12 cellular contexts compared by ENCODE assay signal in genomic region chr12:6332459-6332858, GRCh38. TPM values are rescaled to one million over a fixed set of nuclear protein-coding genes. Genes with fewer than 3 reads are reported as not detected.
DNase-seq lines count a peak whose midpoint lies in the region; ATAC-seq and TF ChIP-seq lines count a peak whose summit lies in the region.
"Had no signal": no experiment of that assay in that cellular context is flagged by ENCODE, and none has a peak within 500 bp of the region (broad histone marks: within the 10 kb centered on the region; RNA-seq: fewer than 3 reads in every experiment).

No MANE protein-coding gene starts in this region.

- peaks cover 10% of the 10 kb centered on the region for H3K4me1 Mint-ChIP-seq in CD4-positive, alpha-beta T cell (ENCODE audit: low read depth)
- peaks cover 41% of the 10 kb centered on the region for H3K4me1 Mint-ChIP-seq in central memory CD8-positive, alpha-beta T cell
- peaks cover 13 to 44% of the 10 kb centered on the region in 2 donors for H3K4me1 Mint-ChIP-seq in natural killer cell

- no peak for DNase-seq in CD4-positive, alpha-beta T cell
- DNase-seq in NCI-H226 (peak; percentile 65), natural killer cell (no peak), SKM-1 treated with dmso at 0.1 percent for 144 hours (lab: John Stamatoyannopoulos, UW; ENCODE audit: unreplicated experiment) (no peak)
- DNase-seq in central memory CD8-positive, alpha-beta T cell (ENCODE audit: low spot score in 2 of 2): no peak
- DNase-seq in stimulated activated CD4-positive, alpha-beta T cell treated with anti-CD3 and anti-CD28 coated beads, Interleukin-2, amount 100 ng/mL, for 24 hours: no peak
- DNase-seq: NCI-H446 treated with DMSO at 0.1 percent for 48 hours had no signal

- no peak for TF ChIP-seq CTCF in CD4-positive, alpha-beta T cell (IDR thresholded peaks at IDR 0.05)
- TF ChIP-seq CTCF in natural killer cell (IDR thresholded peaks at IDR 0.05): no peak

- no peaks in the 10 kb centered on the region for H3K27me3 Mint-ChIP-seq in CD4-positive, alpha-beta T cell
- no peaks in the 10 kb centered on the region for H3K27me3 Mint-ChIP-seq in central memory CD8-positive, alpha-beta T cell
- H3K27me3 Mint-ChIP-seq in natural killer cell (ENCODE audit: low read depth in 2 of 2): no peaks in the 10 kb centered on the region

- intact Hi-C loops in CD4-positive, alpha-beta T cell (cut with DNase I, micrococcal nuclease): no loop called here
- intact Hi-C loops in natural killer cell (cut with micrococcal nuclease): no loop called here

- peak overlapping the region; percentile 84 for H3K4me3 Mint-ChIP-seq in CD4-positive, alpha-beta T cell
- H3K4me3 Mint-ChIP-seq in central memory CD8-positive, alpha-beta T cell: no peak overlapping the region
- H3K4me3 Mint-ChIP-seq in natural killer cell: peak overlapping the region; percentile 89

- no peaks in the 10 kb centered on the region for H3K27me3 ChIP-seq in CD4-positive, alpha-beta T cell (ENCODE audit: control insufficient read depth, insufficient read depth, low read length)

- ATAC-seq in CD4-positive, alpha-beta T cell (ENCODE audit: poor library complexity): no peak
- no peak for ATAC-seq in central memory CD8-positive, alpha-beta T cell (replicated peaks; ENCODE audit: extremely low read depth, poor library complexity, severe bottlenecking)
- ATAC-seq in natural killer cell: peak in 1 of 3 donors; percentile 7
- no peak for ATAC-seq in GM18858 (IDR thresholded peaks at IDR 0.05; ENCODE audit: unreplicated experiment)
- no peak for ATAC-seq in HG03520 (IDR thresholded peaks at IDR 0.05; ENCODE audit: unreplicated experiment)
- ATAC-seq: activated CD4-positive, CD25-positive, alpha-beta regulatory T cell treated with anti-CD3 and anti-CD28 coated beads, Interleukin-2, amount 50 U/mL, for 24 hours had no signal

- CTCF ChIA-PET in CD4-positive, alpha-beta T cell (lab: Charles Lee): interaction anchor here (4.2 kb wide), 1 partner anchor 9 kb away, joined by 30 read pairs; no protein-coding TSS in a partner anchor

- H3K9me3 Mint-ChIP-seq in CD4-positive, alpha-beta T cell: no peaks in the 10 kb centered on the region
- H3K9me3 Mint-ChIP-seq in central memory CD8-positive, alpha-beta T cell: no peaks in the 10 kb centered on the region
- no peaks in the 10 kb centered on the region for H3K9me3 Mint-ChIP-seq in natural killer cell

- no peaks in the 10 kb centered on the region for H3K9me3 ChIP-seq in CD4-positive, alpha-beta T cell (ENCODE audit: control insufficient read depth, low read length)

- POLR2A ChIA-PET in CD4-positive, alpha-beta T cell (lab: Charles Lee): interaction anchor here (1.1 to 1.7 kb wide), 4 partner anchors 13 to 129 kb away, joined by 3 to 5 read pairs (median 4); partner anchors contain the start of gene CD27

- peak overlapping the region; percentile 40 for H3K27ac ChIP-seq in CD4-positive, alpha-beta T cell (ENCODE audit: low read depth, low read length)

- no peak overlapping the region for H3K27ac Mint-ChIP-seq in CD4-positive, alpha-beta T cell
- H3K27ac Mint-ChIP-seq in central memory CD8-positive, alpha-beta T cell (ENCODE audit: low read depth): peak overlapping the region; percentile 78
- H3K27ac Mint-ChIP-seq in natural killer cell: no peak overlapping the region

- peaks cover 72% of the 10 kb centered on the region for H3K36me3 Mint-ChIP-seq in CD4-positive, alpha-beta T cell (ENCODE audit: low read depth)
- peaks cover 64% of the 10 kb centered on the region for H3K36me3 Mint-ChIP-seq in central memory CD8-positive, alpha-beta T cell (ENCODE audit: insufficient read depth)
- H3K36me3 Mint-ChIP-seq in natural killer cell: peaks cover 16% of the 10 kb centered on the region

RNA-seq across cellular contexts. Expression of gene TNFRSF1A, which starts 9.4 kb away (rescaled TPM):
- total RNA-seq in CD4-positive, alpha-beta T cell: 10 to 100 TPM; 16.3 to 19.2 TPM
- 100 to 1,000 TPM in 1 of 3 donors, 10 to 100 TPM in 2; 75.7 to 116 (median 87.3) TPM for total RNA-seq in natural killer cell

RNA-seq across cellular contexts. Expression of gene PLEKHG6, which starts 22.0 kb away (rescaled TPM):
- not detected for total RNA-seq in CD4-positive, alpha-beta T cell
- total RNA-seq in natural killer cell: not detected
- total RNA-seq: glomerular endothelial cell, temporal lobe had no signal

RNA-seq across cellular contexts. Expression of gene SCNN1A, which starts 42.9 kb away (rescaled TPM):
- total RNA-seq in CD4-positive, alpha-beta T cell: 1 to 10 TPM; 1.1 to 2.0 TPM
- total RNA-seq in natural killer cell: 1 to 10 TPM; 1.5 to 3.0 (median 1.5) TPM
- total RNA-seq: glomerular endothelial cell, temporal lobe had no signal

RNA-seq across cellular contexts. Expression of gene LTBR, which starts 51.5 kb away (rescaled TPM):
- total RNA-seq in CD4-positive, alpha-beta T cell: under 1 TPM; 0.38 to 0.67 TPM
- 1 to 10 TPM; 3.7 to 5.8 (median 4.4) TPM for total RNA-seq in natural killer cell
